Comparison of ENCODE assay signal across 14 cellular contexts in the genomic region with DNA sequence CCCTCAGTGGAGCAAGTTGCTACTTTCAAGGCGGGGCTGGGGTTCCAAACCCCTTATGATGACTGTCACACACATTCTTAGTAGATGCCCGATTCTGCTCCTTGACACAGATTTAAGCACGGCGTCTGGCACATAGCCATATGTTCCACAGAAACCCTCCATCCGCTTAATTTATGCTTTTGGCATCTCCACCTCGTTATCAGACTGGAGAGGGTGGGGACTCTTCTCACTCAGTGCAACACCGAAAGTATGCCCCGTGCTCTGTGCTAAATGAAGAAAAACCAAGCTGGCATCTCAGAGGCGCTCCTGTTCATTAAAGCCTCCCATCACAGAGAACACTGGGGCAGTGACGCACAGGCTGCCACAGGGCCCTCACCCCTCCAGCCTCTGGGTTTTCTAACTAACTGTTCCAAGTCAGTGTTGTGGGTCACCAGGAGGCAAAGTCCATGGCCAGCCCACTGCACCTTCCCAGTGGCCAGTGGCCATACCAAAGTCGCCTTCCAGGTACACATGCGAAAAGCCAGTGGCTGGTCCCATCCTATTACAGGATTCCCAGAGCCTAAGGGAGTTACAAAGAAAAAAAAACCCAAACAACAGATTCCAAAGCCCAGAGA. TPM values are rescaled to one million over a fixed set of nuclear protein-coding genes. Genes with fewer than 3 reads are reported as not detected.
DNase-seq lines count a peak whose midpoint lies in the region; ATAC-seq lines count a peak whose summit lies in the region.
"Had no signal": no experiment of that assay in that cellular context is flagged by ENCODE, and none has a peak within 500 bp of the region (broad histone marks: within the 10 kb centered on the region; RNA-seq: fewer than 3 reads in every experiment).

No MANE protein-coding gene starts in this region.

- peaks cover 29% of the 10 kb centered on the region for H3K36me3 Mint-ChIP-seq in activated CD4-positive, alpha-beta T cell treated with anti-CD3 and anti-CD28 coated beads for 36 hours (ENCODE audit: low read depth)
- H3K36me3 Mint-ChIP-seq in activated naive CD4-positive, alpha-beta T cell treated with anti-CD3 and anti-CD28 coated beads, Interleukin-2, amount 50 U/mL, for 24 hours: peaks cover 3% of the 10 kb centered on the region
- peaks cover 67% of the 10 kb centered on the region for H3K36me3 Mint-ChIP-seq in stimulated activated effector memory CD8-positive, alpha-beta T cell treated with anti-CD3 and anti-CD28 coated beads, Interleukin-12 subunit alpha, Interleukin-12 subunit beta, amount 100 ng/mL, for 72 hours

- no peaks in the 10 kb centered on the region for H3K9me3 Mint-ChIP-seq in activated CD4-positive, alpha-beta T cell treated with anti-CD3 and anti-CD28 coated beads for 36 hours (ENCODE audit: low read depth)
- no peaks in the 10 kb centered on the region for H3K9me3 Mint-ChIP-seq in activated naive CD4-positive, alpha-beta T cell treated with anti-CD3 and anti-CD28 coated beads, Interleukin-2, amount 50 U/mL, for 24 hours
- no peaks in the 10 kb centered on the region for H3K9me3 Mint-ChIP-seq in stimulated activated effector memory CD8-positive, alpha-beta T cell treated with anti-CD3 and anti-CD28 coated beads, Interleukin-12 subunit alpha, Interleukin-12 subunit beta, amount 100 ng/mL, for 72 hours

- H3K4me3 Mint-ChIP-seq in activated CD4-positive, alpha-beta T cell treated with anti-CD3 and anti-CD28 coated beads for 36 hours: no peak overlapping the region
- peak overlapping the region; percentile 57 for H3K4me3 Mint-ChIP-seq in activated naive CD4-positive, alpha-beta T cell treated with anti-CD3 and anti-CD28 coated beads, Interleukin-2, amount 50 U/mL, for 24 hours
- peak overlapping the region; percentile 67 for H3K4me3 Mint-ChIP-seq in stimulated activated effector memory CD8-positive, alpha-beta T cell treated with anti-CD3 and anti-CD28 coated beads, Interleukin-12 subunit alpha, Interleukin-12 subunit beta, amount 100 ng/mL, for 72 hours

- POLR2A ChIA-PET in activated CD4-positive, alpha-beta T cell treated with anti-CD3 and anti-CD28 coated beads for 36 hours (lab: Charles Lee): no interaction called here

- H3K27ac Mint-ChIP-seq in activated CD4-positive, alpha-beta T cell treated with anti-CD3 and anti-CD28 coated beads for 36 hours: peak overlapping the region; percentile 81
- H3K27ac Mint-ChIP-seq in activated naive CD4-positive, alpha-beta T cell treated with anti-CD3 and anti-CD28 coated beads, Interleukin-2, amount 50 U/mL, for 24 hours: peak overlapping the region; percentile 69
- H3K27ac Mint-ChIP-seq in stimulated activated effector memory CD8-positive, alpha-beta T cell treated with anti-CD3 and anti-CD28 coated beads, Interleukin-12 subunit alpha, Interleukin-12 subunit beta, amount 100 ng/mL, for 72 hours: peak overlapping the region; percentile 90

- peak; percentile 31 for ATAC-seq in activated CD4-positive, alpha-beta T cell treated with anti-CD3 and anti-CD28 coated beads for 36 hours
- peak; percentile 62 for ATAC-seq in stimulated activated effector memory CD8-positive, alpha-beta T cell treated with anti-CD3 and anti-CD28 coated beads, Interleukin-12 subunit alpha, Interleukin-12 subunit beta, amount 100 ng/mL, for 72 hours
- no peak for ATAC-seq in GM18870 (IDR thresholded peaks at IDR 0.05; ENCODE audit: unreplicated experiment)

- peaks cover 91% of the 10 kb centered on the region for H3K4me1 Mint-ChIP-seq in activated CD4-positive, alpha-beta T cell treated with anti-CD3 and anti-CD28 coated beads for 36 hours
- peaks cover 95% of the 10 kb centered on the region for H3K4me1 Mint-ChIP-seq in activated naive CD4-positive, alpha-beta T cell treated with anti-CD3 and anti-CD28 coated beads, Interleukin-2, amount 50 U/mL, for 24 hours
- H3K4me1 Mint-ChIP-seq in stimulated activated effector memory CD8-positive, alpha-beta T cell treated with anti-CD3 and anti-CD28 coated beads, Interleukin-12 subunit alpha, Interleukin-12 subunit beta, amount 100 ng/mL, for 72 hours: peaks cover 90% of the 10 kb centered on the region

- peak; percentile 53 for DNase-seq in activated CD4-positive, alpha-beta T cell treated with anti-CD3 and anti-CD28 coated beads for 36 hours
- DNase-seq in activated CD4-positive, alpha-beta T cell treated with anti-CD3 and anti-CD28 coated beads for 48 hours: no peak
- DNase-seq in NCI-H2171 treated with DMSO at 0.1 percent for 48 hours (lab: John Stamatoyannopoulos, UW): peak; percentile 95
- no peak for DNase-seq in stimulated activated effector memory CD8-positive, alpha-beta T cell treated with anti-CD3 and anti-CD28 coated beads, Interleukin-12 subunit alpha, Interleukin-12 subunit beta, amount 100 ng/mL, for 72 hours (ENCODE audit: low spot score in 2 of 2)
- DNase-seq in T-helper 9 cell: no peak
- DNase-seq in stimulated activated naive CD4-positive, alpha-beta T cell treated with Interleukin-2 at 50 U/mL for 16 hours (lab: John Stamatoyannopoulos, UW): no peak
- DNase-seq: adrenal gland, dermis blood vessel endothelial cell, DND-41, NCI-H774, pancreas, spleen had no signal

- intact Hi-C loops in activated CD4-positive, alpha-beta T cell treated with anti-CD3 and anti-CD28 coated beads for 36 hours (cut with DNase I, micrococcal nuclease): no loop called here

- CTCF ChIA-PET in activated CD4-positive, alpha-beta T cell treated with anti-CD3 and anti-CD28 coated beads for 36 hours (lab: Charles Lee): interaction anchor here (0.6 to 1.5 kb wide), 2 partner anchors 9 to 35 kb away, joined by 3 read pairs; no protein-coding TSS in a partner anchor

- no peaks in the 10 kb centered on the region for H3K27me3 Mint-ChIP-seq in activated CD4-positive, alpha-beta T cell treated with anti-CD3 and anti-CD28 coated beads for 36 hours
- no peaks in the 10 kb centered on the region for H3K27me3 Mint-ChIP-seq in activated naive CD4-positive, alpha-beta T cell treated with anti-CD3 and anti-CD28 coated beads, Interleukin-2, amount 50 U/mL, for 24 hours

RNA-seq across cellular contexts. Expression of a gene that starts 27.3 kb away (rescaled TPM):
- total RNA-seq in activated CD4-positive, alpha-beta T cell treated with anti-CD3 and anti-CD28 coated beads for 36 hours: 10 to 100 TPM; 73.7 to 82.8 TPM

Comparison
In these comparisons a context has a peak if more than half of its experiments do, and no peak if none do; other contexts are left out.
1. DNase-seq: peak in activated CD4-positive, alpha-beta T cell treated with anti-CD3 and anti-CD28 coated beads for 36 hours (single experiment) and NCI-H2171 treated with DMSO at 0.1 percent for 48 hours (single experiment); none in activated CD4-positive, alpha-beta T cell treated with anti-CD3 and anti-CD28 coated beads for 48 hours (single experiment), stimulated activated effector memory CD8-positive, alpha-beta T cell treated with anti-CD3 and anti-CD28 coated beads, Interleukin-12 subunit alpha, Interleukin-12 subunit beta, amount 100 ng/mL, for 72 hours (0 of 2), T-helper 9 cell (single experiment) and stimulated activated naive CD4-positive, alpha-beta T cell treated with Interleukin-2 at 50 U/mL for 16 hours (single experiment).
2. Peak in every context shown above with its lines, with median percentiles within 50 percentile points of each other: H3K27ac Mint-ChIP-seq.